22 cellular contexts compared by ENCODE assay signal in the genomic region with DNA sequence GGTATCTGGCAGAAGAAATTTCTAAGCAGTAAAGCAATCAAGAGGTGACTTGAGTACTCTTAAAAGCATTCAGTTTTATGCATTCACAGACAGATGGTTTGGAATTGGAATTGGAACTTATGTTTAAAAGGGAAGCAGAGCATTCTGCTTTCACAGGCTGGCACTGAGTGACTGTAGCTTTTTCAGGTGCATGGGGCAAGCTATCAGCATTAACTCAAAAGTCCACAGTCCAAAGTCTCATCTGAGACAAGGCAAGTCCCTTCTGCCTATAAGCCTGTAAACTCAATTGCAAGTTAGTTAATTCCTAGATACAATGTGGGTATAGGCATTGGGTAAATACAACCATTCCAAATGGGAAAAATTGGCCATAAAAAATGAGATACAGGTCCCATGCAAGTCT.
DNase-seq lines count a peak whose midpoint lies in the region; ATAC-seq, FAIRE-seq and TF ChIP-seq lines count a peak whose summit lies in the region.
"Had no signal": no experiment of that assay in that cellular context is flagged by ENCODE, and none has a peak within 500 bp of the region (broad histone marks: within the 10 kb centered on the region; RNA-seq: fewer than 3 reads in every experiment).

No MANE protein-coding gene starts in this region.

- TF ChIP-seq EP300 in HepG2 (IDR thresholded peaks at IDR 0.05; ENCODE audit: low read depth in 2 of 2, low read length in 2 of 2): no peak
- TF ChIP-seq EP300 in HepG2 (CRISPR knock-in tag; IDR thresholded peaks at IDR 0.05; ENCODE audit: borderline replicate concordance): no peak

- H3K9me3 Mint-ChIP-seq in CD8-positive, alpha-beta memory T cell: peaks cover 0 to 6% (median 2%) of the 10 kb centered on the region in 5 donors

- H3K27ac ChIP-seq in liver (ENCODE audit: low read depth in 1 of 2, low read length in 2 of 2): no peak overlapping the region
- no peak overlapping the region for H3K27ac ChIP-seq in HepG2 (ENCODE audit: extremely low read length, insufficient read depth, low read length)
- no peak overlapping the region for H3K27ac ChIP-seq in CD8-positive, alpha-beta memory T cell (ENCODE audit: low read depth, low read length)
- H3K27ac ChIP-seq: BLaER1 had no signal

- TF ChIP-seq RAD21 in liver (IDR thresholded peaks at IDR 0.05) (no peak), HepG2 (CRISPR knock-in tag; IDR thresholded peaks at IDR 0.05) (no peak)

- H3K4me1 ChIP-seq in liver (ENCODE audit: control insufficient read depth in 4 of 4, insufficient read depth in 4 of 4, low read length in 3 of 4) (no peaks in the 10 kb centered on the region), HepG2 (ENCODE audit: insufficient read depth, low read length) (no peaks in the 10 kb centered on the region)
- no peaks in the 10 kb centered on the region for H3K4me1 ChIP-seq in CD8-positive, alpha-beta memory T cell (ENCODE audit: insufficient read depth, low read length)
- H3K4me1 ChIP-seq: BE2C, BLaER1, Caco-2 had no signal

- H3K27ac Mint-ChIP-seq in CD8-positive, alpha-beta memory T cell: no peak overlapping the region
- H3K27ac Mint-ChIP-seq: CD14-positive monocyte; CD4-positive, alpha-beta memory T cell; CD4-positive, CD25-positive, alpha-beta regulatory T cell had no signal

- H3K9me3 ChIP-seq in liver (ENCODE audit: control insufficient read depth in 4 of 4, low read length in 3 of 4): no peaks in the 10 kb centered on the region
- H3K9me3 ChIP-seq in HepG2 (ENCODE audit: low read length): peaks cover 86% of the 10 kb centered on the region
- H3K9me3 ChIP-seq in CD8-positive, alpha-beta memory T cell (ENCODE audit: low read length): no peaks in the 10 kb centered on the region
- H3K9me3 ChIP-seq: BE2C, Caco-2 had no signal

- no peak overlapping the region for H3K4me2 ChIP-seq in HepG2 (ENCODE audit: low read depth, low read length)
- H3K4me2 ChIP-seq: BLaER1 had no signal

- TF ChIP-seq CTCF in liver (IDR thresholded peaks at IDR 0.05; ENCODE audit: low read depth, low read length, missing input control) (no peak), HepG2 (CRISPR knock-in tag; IDR thresholded peaks at IDR 0.05) (no peak)

- peaks cover 0 to 1% of the 10 kb centered on the region in 2 donors for H3K27me3 Mint-ChIP-seq in CD8-positive, alpha-beta memory T cell
- H3K27me3 Mint-ChIP-seq: CD4-positive, alpha-beta memory T cell; CD4-positive, CD25-positive, alpha-beta regulatory T cell had no signal

- TF ChIP-seq POLR2A in HepG2 (IDR thresholded peaks at IDR 0.05; ENCODE audit: insufficient read depth in 1 of 2, low read depth in 2 of 2, low read length in 2 of 2): no peak

- POLR2A ChIA-PET in HepG2 (lab: Yijun Ruan, JAX): no interaction called here
- POLR2A ChIA-PET in CD8-positive, alpha-beta memory T cell (lab: Charles Lee): no interaction called here

- no peaks in the 10 kb centered on the region for H3K36me3 Mint-ChIP-seq in CD8-positive, alpha-beta memory T cell
- H3K36me3 Mint-ChIP-seq: CD14-positive monocyte; CD4-positive, alpha-beta memory T cell; CD4-positive, CD25-positive, alpha-beta regulatory T cell had no signal

- no peak overlapping the region for H2AFZ ChIP-seq in HepG2 (ENCODE audit: low read length)

- H3K4me3 ChIP-seq in liver (ENCODE audit: low read depth in 1 of 3, low read length in 3 of 3) (no peak overlapping the region), HepG2 (replicated peaks in 1 of 3; ENCODE audit: insufficient read depth in 1 of 3, low read depth in 2 of 3, low read length in 3 of 3) (no peak overlapping the region)
- no peak overlapping the region for H3K4me3 ChIP-seq in CD8-positive, alpha-beta memory T cell (ENCODE audit: low read length)
- H3K4me3 ChIP-seq: BLaER1 had no signal

- H3K36me3 ChIP-seq in liver (ENCODE audit: control insufficient read depth in 4 of 4, insufficient read depth in 3 of 4, low read depth in 1 of 4, low read length in 3 of 4): no peaks in the 10 kb centered on the region
- H3K36me3 ChIP-seq in HepG2 (replicated peaks in 1 of 2; ENCODE audit: control insufficient read depth in 1 of 2, insufficient read depth in 2 of 2, low read length in 2 of 2): no peaks in the 10 kb centered on the region
- H3K36me3 ChIP-seq in CD8-positive, alpha-beta memory T cell (ENCODE audit: insufficient read depth, low read length): no peaks in the 10 kb centered on the region
- H3K36me3 ChIP-seq: BE2C, BLaER1 had no signal

- in situ Hi-C loops in HepG2 (cut with HindIII; ENCODE audit: extremely low pct_ligation_motif_present, low pct_unique_long_range_greater_than_20kb): no loop called here

- no peaks in the 10 kb centered on the region for H4K20me1 ChIP-seq in HepG2 (ENCODE audit: insufficient read depth, low read length)
- H4K20me1 ChIP-seq: BLaER1 had no signal

- FAIRE-seq in HepG2 (lab: Jason Lieb, UNC): no peak
- FAIRE-seq: A204.1, D721Med, G401.6, GM12891, GM19239 had no signal

- DNase-seq in HepG2 (ENCODE audit: low spot score) (no peak), left lobe of liver (ENCODE audit: low spot score) (no peak), NCI-H1048 (lab: John Stamatoyannopoulos, UW) (no peak)
- no peak for DNase-seq in CD8-positive, alpha-beta memory T cell
- DNase-seq: 8988T; ACHN; BE2C; C1 segment of cervical spinal cord; Caco-2; Calu3; CD4-positive, alpha-beta memory T cell; CD4-positive, CD25-positive, alpha-beta regulatory T cell; DMS79 treated with DMSO at 0.1 percent for 48 hours; GF-D8 had no signal

- H3K9ac ChIP-seq in liver (ENCODE audit: low read depth in 1 of 2, low read length in 2 of 2) (no peak overlapping the region), HepG2 (ENCODE audit: insufficient read depth, low read depth, low read length) (no peak overlapping the region)
- H3K9ac ChIP-seq: BLaER1 had no signal

- H3K79me2 ChIP-seq in HepG2 (ENCODE audit: insufficient read depth, low read length): no peaks in the 10 kb centered on the region

- ATAC-seq in HepG2 (no peak), left lobe of liver (peak; percentile 79)

- H3K27me3 ChIP-seq in liver (ENCODE audit: control insufficient read depth in 4 of 4, insufficient read depth in 4 of 4, low read length in 3 of 4): no peaks in the 10 kb centered on the region
- no peaks in the 10 kb centered on the region for H3K27me3 ChIP-seq in HepG2 (ENCODE audit: control insufficient read depth in 1 of 2, insufficient read depth in 2 of 2, low read length in 2 of 2)
- H3K27me3 ChIP-seq in CD8-positive, alpha-beta memory T cell (ENCODE audit: insufficient read depth, low read length, poor library complexity, severe bottlenecking): no peaks in the 10 kb centered on the region
- H3K27me3 ChIP-seq: BE2C, BLaER1 had no signal

- no TSS peak for BruUV-seq in HepG2 (replicated peaks; lab: Mats Ljungman, UMichigan)

- CTCF ChIA-PET in HepG2 (lab: Yijun Ruan, JAX; ENCODE audit: low intra/inter-chr PET ratio, low total read pairs): no interaction called here
- CTCF ChIA-PET in CD8-positive, alpha-beta memory T cell (lab: Charles Lee): no interaction called here

- intact Hi-C loops in HepG2 (cut with micrococcal nuclease; ENCODE audit: unreplicated experiment): no loop called here

- no peaks in the 10 kb centered on the region for H3K4me1 Mint-ChIP-seq in CD8-positive, alpha-beta memory T cell
- H3K4me1 Mint-ChIP-seq: CD4-positive, alpha-beta memory T cell; CD4-positive, CD25-positive, alpha-beta regulatory T cell had no signal

- no peak overlapping the region for H3K4me3 Mint-ChIP-seq in CD8-positive, alpha-beta memory T cell
- H3K4me3 Mint-ChIP-seq: CD14-positive monocyte; CD4-positive, alpha-beta memory T cell; CD4-positive, CD25-positive, alpha-beta regulatory T cell had no signal

TF ChIP-seq in liver, 16 proteins besides CTCF, POLR2A, EP300 and RAD21 (continues in another document):
- TF ChIP-seq GABPA (IDR thresholded peaks at IDR 0.05 in 1 of 2, conservative IDR thresholded peaks at IDR 0.05 in 1 of 2) (no peak), HNF4A (conservative IDR thresholded peaks at IDR 0.05) (peak; percentile 70 to 79), FOXA1 (IDR thresholded peaks at IDR 0.05) (no peak)

TF ChIP-seq in HepG2, 621 proteins besides CTCF, POLR2A, EP300 and RAD21 (continues in another document):
- no peak for TF ChIP-seq TOE1 (CRISPR knock-in tag; IDR thresholded peaks at IDR 0.05)
- TF ChIP-seq RELA (CRISPR knock-in tag; IDR thresholded peaks at IDR 0.05): no peak
- TF ChIP-seq GFI1 (CRISPR knock-in tag; IDR thresholded peaks at IDR 0.05; ENCODE audit: borderline replicate concordance): no peak
- TF ChIP-seq NFRKB (IDR thresholded peaks at IDR 0.05): no peak
- TF ChIP-seq, protein P1, sequence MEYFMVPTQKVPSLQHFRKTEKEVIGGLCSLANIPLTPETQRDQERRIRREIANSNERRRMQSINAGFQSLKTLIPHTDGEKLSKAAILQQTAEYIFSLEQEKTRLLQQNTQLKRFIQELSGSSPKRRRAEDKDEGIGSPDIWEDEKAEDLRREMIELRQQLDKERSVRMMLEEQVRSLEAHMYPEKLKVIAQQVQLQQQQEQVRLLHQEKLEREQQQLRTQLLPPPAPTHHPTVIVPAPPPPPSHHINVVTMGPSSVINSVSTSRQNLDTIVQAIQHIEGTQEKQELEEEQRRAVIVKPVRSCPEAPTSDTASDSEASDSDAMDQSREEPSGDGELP (IDR thresholded peaks at IDR 0.05; ENCODE audit: borderline replicate concordance, low read depth): no peak
- TF ChIP-seq ZNF12 (CRISPR knock-in tag; IDR thresholded peaks at IDR 0.05): no peak
- TF ChIP-seq TBX3 (IDR thresholded peaks at IDR 0.05; ENCODE audit: borderline replicate concordance): no peak
- no peak for TF ChIP-seq LCORL (IDR thresholded peaks at IDR 0.05)
- TF ChIP-seq LCORL (CRISPR knock-in tag; IDR thresholded peaks at IDR 0.05): no peak
- no peak for TF ChIP-seq ZFP41 (CRISPR knock-in tag; IDR thresholded peaks at IDR 0.05; ENCODE audit: borderline replicate concordance)
- no peak for TF ChIP-seq SIN3A (IDR thresholded peaks at IDR 0.05; ENCODE audit: borderline replicate concordance, low read depth, low read length)
- TF ChIP-seq ZFAT (CRISPR knock-in tag; conservative IDR thresholded peaks at IDR 0.05): no peak
- TF ChIP-seq HOXA5 (CRISPR knock-in tag; IDR thresholded peaks at IDR 0.05): no peak
- TF ChIP-seq DNMT1 (CRISPR knock-in tag; IDR thresholded peaks at IDR 0.05): no peak
